ENCODE assay signal across 11 cellular contexts in the genomic region with DNA sequence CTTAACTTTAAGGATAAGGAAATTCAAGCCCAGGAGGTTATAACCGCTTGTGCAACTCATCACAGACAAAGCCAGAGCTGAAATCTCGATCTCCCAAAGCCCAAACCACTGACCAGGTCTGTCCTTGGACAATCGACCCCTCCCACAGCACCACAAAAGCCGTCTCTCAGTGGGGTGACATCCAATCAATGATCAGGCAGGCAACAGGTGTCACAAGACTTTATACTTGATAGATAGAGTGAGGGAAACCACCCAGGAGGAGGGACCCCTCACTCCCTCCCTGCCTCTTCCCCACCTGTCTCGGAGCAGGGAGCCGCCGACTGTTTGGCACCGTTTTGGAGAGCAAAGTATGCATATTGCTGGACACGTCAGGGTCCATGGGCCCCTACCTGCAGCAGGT. TPM values are rescaled to one million over a fixed set of nuclear protein-coding genes. Genes with fewer than 3 reads are reported as not detected.
"Had no signal": no experiment of that assay in that cellular context is flagged by ENCODE, and none has a peak within 500 bp of the region (broad histone marks: within the 10 kb centered on the region; RNA-seq: fewer than 3 reads in every experiment).

No MANE protein-coding gene starts in this region.

- H3K4me3 Mint-ChIP-seq: GM23338, IgD-negative memory B cell had no signal

- H3K27ac Mint-ChIP-seq: GM23338, IgD-negative memory B cell had no signal

- H3K4me3 ChIP-seq: GM23338, HAP-1 had no signal

- H3K4me1 Mint-ChIP-seq: GM23338, IgD-negative memory B cell had no signal

- H3K9me3 ChIP-seq: HAP-1 had no signal

- H3K9ac ChIP-seq: KMS-11 had no signal

- ATAC-seq: GM23338, HCT116 had no signal

- H3K9me3 Mint-ChIP-seq: GM23338, IgD-negative memory B cell had no signal

- H2AFZ ChIP-seq: GM23338 had no signal

- H3K4me2 ChIP-seq: GM23338, KMS-11 had no signal

- H3K27ac ChIP-seq: HL-60, KMS-11 had no signal

- DNase-seq: H7, Karpas-422, KBM-7 had no signal

- H3K4me1 ChIP-seq: HAP-1 had no signal

- H3K36me3 Mint-ChIP-seq: IgD-negative memory B cell had no signal

- H3K36me3 ChIP-seq: HAP-1 had no signal

RNA-seq across cellular contexts. Expression of gene SDR42E2, which starts 14.5 kb away (rescaled TPM):
- total RNA-seq: GM23338, H4, H7, HT1080 had no signal

RNA-seq across cellular contexts. Expression of gene VWA3A, which starts 55.5 kb away (rescaled TPM):
- total RNA-seq: H4, HT1080 had no signal
- polyA plus RNA-seq: GM23338, IgD-negative memory B cell had no signal
